28 cellular contexts compared by ENCODE assay signal in the genomic region with DNA sequence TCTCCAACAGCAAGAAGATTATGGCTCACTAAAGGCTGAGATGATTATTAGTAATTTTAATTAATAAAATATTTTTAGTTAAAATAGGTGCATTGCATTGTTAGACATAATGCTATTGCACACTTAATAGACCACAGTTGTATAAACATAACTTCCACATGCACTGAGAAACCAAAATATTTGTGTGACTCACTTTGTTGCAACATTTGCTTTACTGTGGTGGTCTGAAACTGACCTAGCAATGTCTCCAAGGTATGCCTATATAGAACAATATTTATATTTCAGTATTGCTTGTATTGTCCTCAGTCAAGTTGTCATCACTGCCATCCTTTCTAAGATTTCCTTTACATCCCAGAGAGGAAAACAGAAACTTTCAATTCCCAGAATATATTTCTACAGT.
"Had no signal": no experiment of that assay in that cellular context is flagged by ENCODE, and none has a peak within 500 bp of the region (broad histone marks: within the 10 kb centered on the region; RNA-seq: fewer than 3 reads in every experiment).

No MANE protein-coding gene starts in this region.

- H3K27me3 ChIP-seq: ascending aorta, Peyer's patch had no signal

- H3K9me3 ChIP-seq: ascending aorta, Peyer's patch had no signal

- H3K27me3 Mint-ChIP-seq: activated naive CD4-positive, alpha-beta T cell treated with anti-CD3 and anti-CD28 coated beads, Interleukin-2, amount 50 U/mL, for 24 hours had no signal

- H3K36me3 Mint-ChIP-seq: activated naive CD4-positive, alpha-beta T cell treated with anti-CD3 and anti-CD28 coated beads, Interleukin-2, amount 50 U/mL, for 24 hours; brain had no signal

- H3K27ac ChIP-seq: ascending aorta, Peyer's patch, RWPE1 had no signal

- DNase-seq: activated CD4-positive, alpha-beta T cell treated with anti-CD3 and anti-CD28 coated beads for 48 hours; activated CD4-positive, alpha-beta T cell treated with anti-CD3 and anti-CD28 coated beads, Interleukin-2, amount 50 U/mL, for 4 hours; activated CD4-positive, CD25-positive, alpha-beta regulatory T cell treated with anti-CD3 and anti-CD28 coated beads, Interleukin-2, amount 50 U/mL, for 72 hours; activated CD8-positive, alpha-beta memory T cell treated with anti-CD3 and anti-CD28 coated beads, Interleukin-2, amount 50 U/mL, for 48 hours; activated CD8-positive, alpha-beta T cell treated with anti-CD3 and anti-CD28 coated beads, Interleukin-2, amount 10 ng/mL, durations not matched to agents 7 days and 5 days; activated T-cell treated with anti-CD3 and anti-CD28 coated beads, Interleukin-2, amount 50 U/mL, for 1 hour; amniotic stem cell; caudate nucleus; Karpas-422; NCI-H1092; NCI-H1417 treated with DMSO at 0.1 percent for 48 hours; NCI-H1694; NCI-H2029; NCI-H2107; NCI-H2171 treated with DMSO at 0.1 percent for 48 hours; NCI-H226; NCI-H526; NK-92 treated with Interleukin-12 subunit alpha and Interleukin-12 subunit beta, amount 100 ng/mL, for 24 hours; OCI-M1; Peyer's patch; Right ventricle myocardium superior had no signal

- H3K36me3 ChIP-seq: ascending aorta, Peyer's patch had no signal

- H3K4me3 Mint-ChIP-seq: activated CD8-positive, alpha-beta T cell treated with anti-CD3 and anti-CD28 coated beads, Interleukin-2, amount 10 ng/mL, durations not matched to agents 7 days and 5 days; activated naive CD4-positive, alpha-beta T cell treated with anti-CD3 and anti-CD28 coated beads, Interleukin-2, amount 50 U/mL, for 24 hours; brain; T-helper 1 cell treated with Interleukin-12 subunit alpha and Interleukin-12 subunit beta and Interleukin-4 antibody, amounts not matched to agents 30 μg/mL and 1 μg/mL, for 36 hours; WTC11 had no signal

- H3K4me1 ChIP-seq: ascending aorta, Peyer's patch had no signal

- H3K4me1 Mint-ChIP-seq: activated naive CD4-positive, alpha-beta T cell treated with anti-CD3 and anti-CD28 coated beads, Interleukin-2, amount 50 U/mL, for 24 hours; brain; WTC11 had no signal

- H3K27ac Mint-ChIP-seq: activated CD8-positive, alpha-beta T cell treated with anti-CD3 and anti-CD28 coated beads, Interleukin-2, amount 10 ng/mL, durations not matched to agents 7 days and 5 days; activated naive CD4-positive, alpha-beta T cell treated with anti-CD3 and anti-CD28 coated beads, Interleukin-2, amount 50 U/mL, for 24 hours; brain; T-helper 1 cell treated with Interleukin-12 subunit alpha and Interleukin-12 subunit beta and Interleukin-4 antibody, amounts not matched to agents 30 μg/mL and 1 μg/mL, for 36 hours; WTC11 had no signal

- H3K4me3 ChIP-seq: ascending aorta, K562, Peyer's patch had no signal
